ENCODE assay signal across 15 cellular contexts in genomic region chr16:54431041-54431996, GRCh38.
DNase-seq lines count a peak whose midpoint lies in the region; ATAC-seq and TF ChIP-seq lines count a peak whose summit lies in the region.
"Had no signal": no experiment of that assay in that cellular context is flagged by ENCODE, and none has a peak within 500 bp of the region (broad histone marks: within the 10 kb centered on the region; RNA-seq: fewer than 3 reads in every experiment).

No MANE protein-coding gene starts in this region.

- no peaks in the 10 kb centered on the region for H3K36me3 ChIP-seq in skeletal muscle satellite cell (ENCODE audit: insufficient read depth, low read length)
- H3K36me3 ChIP-seq: WERI-Rb-1 had no signal

- CTCF ChIA-PET in WTC11 (lab: Charles Lee), result no interaction called here

- H3K4me3 ChIP-seq in skeletal muscle satellite cell (ENCODE audit: low read length), result no peak overlapping the region

- H3K27me3 Mint-ChIP-seq in WTC11 (ENCODE audit: low read depth), result peaks cover 32% of the 10 kb centered on the region

- H3K9me3 ChIP-seq in skeletal muscle satellite cell (replicated peaks; ENCODE audit: low read length), result no peaks in the 10 kb centered on the region

- peaks cover 20% of the 10 kb centered on the region for H3K9me3 Mint-ChIP-seq in WTC11

- peaks cover 13% of the 10 kb centered on the region for H3K4me1 Mint-ChIP-seq in WTC11

- TF ChIP-seq CTCF in WTC11 (IDR thresholded peaks at IDR 0.05), result no peak

- DNase-seq in GM04504 (ENCODE audit: low read depth) (peak; percentile 28), fibroblast of peridontal ligament (ENCODE audit: extremely low read depth) (peak; percentile 82), WTC11 (ENCODE audit: low spot score) (no peak), retina (no peak)
- DNase-seq in activated naive CD4-positive, alpha-beta T cell treated with anti-CD3 and anti-CD28 coated beads, Interleukin-2, amount 50 U/mL, for 16 hours, result no peak
- DNase-seq: activated CD8-positive, alpha-beta memory T cell treated with anti-CD3 and anti-CD28 coated beads, Interleukin-2, amount 50 U/mL, for 4 hours; aorta; CD4-positive, CD25-positive, alpha-beta regulatory T cell; Kasumi-1; NCI-H226; stimulated activated CD4-positive, alpha-beta T cell treated with anti-CD3 and anti-CD28 coated beads, Interleukin-12 subunit alpha, Interleukin-12 subunit beta, amount 100 ng/mL, for 4 hours; WERI-Rb-1 had no signal

- H3K9ac ChIP-seq in skeletal muscle satellite cell (ENCODE audit: low read depth, low read length), result no peak overlapping the region

- no peak overlapping the region for H3K4me3 Mint-ChIP-seq in WTC11
- H3K4me3 Mint-ChIP-seq: CD4-positive, CD25-positive, alpha-beta regulatory T cell had no signal

- H3K27me3 ChIP-seq in skeletal muscle satellite cell (ENCODE audit: control insufficient read depth, insufficient read depth, low read length), result no peaks in the 10 kb centered on the region

- ATAC-seq in SK-N-SH treated with all-trans-retinoic acid at 6 μM for 48 hours (peak; percentile 84), WTC11 (no peak), GM21423 (IDR thresholded peaks at IDR 0.05; ENCODE audit: unreplicated experiment) (no peak)

- POLR2A ChIA-PET in WTC11 (lab: Charles Lee), result no interaction called here

- H3K4me1 ChIP-seq in skeletal muscle satellite cell (ENCODE audit: control insufficient read depth, insufficient read depth, low read length), result peaks cover 8% of the 10 kb centered on the region

- H3K36me3 Mint-ChIP-seq in WTC11, result peaks cover 3% of the 10 kb centered on the region; the same call in 1 of the 2 replicates
- H3K36me3 Mint-ChIP-seq: CD4-positive, CD25-positive, alpha-beta regulatory T cell had no signal

- no peak overlapping the region; the same call in 1 of the 2 replicates for H3K27ac Mint-ChIP-seq in WTC11
- H3K27ac Mint-ChIP-seq: CD4-positive, CD25-positive, alpha-beta regulatory T cell had no signal

- peak overlapping the region; percentile 27 for H3K4me2 ChIP-seq in skeletal muscle satellite cell (ENCODE audit: low read length)

TF ChIP-seq in SK-N-SH treated with all-trans-retinoic acid at 6 μM for 48 hours, 23 proteins besides CTCF, POLR2A, EP300 and RAD21 (continues in another document):
- TF ChIP-seq GLIS3 (CRISPR knock-in tag; IDR thresholded peaks at IDR 0.05) (no peak), ZC3H10 (CRISPR knock-in tag; IDR thresholded peaks at IDR 0.05) (no peak), RARB (CRISPR knock-in tag; IDR thresholded peaks at IDR 0.05) (no peak), ZNF565 (CRISPR knock-in tag; conservative IDR thresholded peaks at IDR 0.05; ENCODE audit: low read depth) (no peak), PPARA (CRISPR knock-in tag; IDR thresholded peaks at IDR 0.05; ENCODE audit: borderline replicate concordance) (no peak), ARNTL (CRISPR knock-in tag; IDR thresholded peaks at IDR 0.05; ENCODE audit: borderline replicate concordance, low read depth) (no peak), ZFP3 (CRISPR knock-in tag; IDR thresholded peaks at IDR 0.05) (no peak), TCF4 (CRISPR knock-in tag; IDR thresholded peaks at IDR 0.05; ENCODE audit: borderline replicate concordance) (no peak), CSDC2 (CRISPR knock-in tag; IDR thresholded peaks at IDR 0.05) (no peak), ESRRG (CRISPR knock-in tag; IDR thresholded peaks at IDR 0.05) (no peak), OSR1 (CRISPR knock-in tag; IDR thresholded peaks at IDR 0.05) (no peak), ZNF70 (CRISPR knock-in tag; IDR thresholded peaks at IDR 0.05) (no peak)
- TF ChIP-seq, protein P1, sequence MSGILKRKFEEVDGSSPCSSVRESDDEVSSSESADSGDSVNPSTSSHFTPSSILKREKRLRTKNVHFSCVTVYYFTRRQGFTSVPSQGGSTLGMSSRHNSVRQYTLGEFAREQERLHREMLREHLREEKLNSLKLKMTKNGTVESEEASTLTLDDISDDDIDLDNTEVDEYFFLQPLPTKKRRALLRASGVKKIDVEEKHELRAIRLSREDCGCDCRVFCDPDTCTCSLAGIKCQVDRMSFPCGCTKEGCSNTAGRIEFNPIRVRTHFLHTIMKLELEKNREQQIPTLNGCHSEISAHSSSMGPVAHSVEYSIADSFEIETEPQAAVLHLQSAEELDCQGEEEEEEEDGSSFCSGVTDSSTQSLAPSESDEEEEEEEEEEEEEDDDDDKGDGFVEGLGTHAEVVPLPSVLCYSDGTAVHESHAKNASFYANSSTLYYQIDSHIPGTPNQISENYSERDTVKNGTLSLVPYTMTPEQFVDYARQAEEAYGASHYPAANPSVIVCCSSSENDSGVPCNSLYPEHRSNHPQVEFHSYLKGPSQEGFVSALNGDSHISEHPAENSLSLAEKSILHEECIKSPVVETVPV (CRISPR knock-in tag; IDR thresholded peaks at IDR 0.05), result no peak
- TF ChIP-seq, protein P2, sequence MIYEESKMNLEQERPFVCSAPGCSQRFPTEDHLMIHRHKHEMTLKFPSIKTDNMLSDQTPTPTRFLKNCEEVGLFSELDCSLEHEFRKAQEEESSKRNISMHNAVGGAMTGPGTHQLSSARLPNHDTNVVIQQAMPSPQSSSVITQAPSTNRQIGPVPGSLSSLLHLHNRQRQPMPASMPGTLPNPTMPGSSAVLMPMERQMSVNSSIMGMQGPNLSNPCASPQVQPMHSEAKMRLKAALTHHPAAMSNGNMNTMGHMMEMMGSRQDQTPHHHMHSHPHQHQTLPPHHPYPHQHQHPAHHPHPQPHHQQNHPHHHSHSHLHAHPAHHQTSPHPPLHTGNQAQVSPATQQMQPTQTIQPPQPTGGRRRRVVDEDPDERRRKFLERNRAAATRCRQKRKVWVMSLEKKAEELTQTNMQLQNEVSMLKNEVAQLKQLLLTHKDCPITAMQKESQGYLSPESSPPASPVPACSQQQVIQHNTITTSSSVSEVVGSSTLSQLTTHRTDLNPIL (CRISPR knock-in tag; IDR thresholded peaks at IDR 0.05; ENCODE audit: low read depth), result no peak

TF ChIP-seq in WTC11, 78 proteins besides CTCF, POLR2A, EP300 and RAD21 (continues in another document):
- TF ChIP-seq PRRX2 (CRISPR knock-in tag; IDR thresholded peaks at IDR 0.05) (no peak), ELF4 (CRISPR knock-in tag; IDR thresholded peaks at IDR 0.05; ENCODE audit: low read depth) (no peak), NFE2L1 (CRISPR knock-in tag; IDR thresholded peaks at IDR 0.05) (no peak), NR1H2 (CRISPR knock-in tag; IDR thresholded peaks at IDR 0.05) (no peak), FOXP1 (CRISPR knock-in tag; IDR thresholded peaks at IDR 0.05; ENCODE audit: borderline replicate concordance) (no peak), ZNF396 (CRISPR knock-in tag; IDR thresholded peaks at IDR 0.05; ENCODE audit: borderline replicate concordance) (no peak), IRF2 (CRISPR knock-in tag; IDR thresholded peaks at IDR 0.05; ENCODE audit: borderline replicate concordance, low read depth) (no peak), PREB (CRISPR knock-in tag; IDR thresholded peaks at IDR 0.05; ENCODE audit: borderline replicate concordance) (no peak)
- TF ChIP-seq, protein P3, sequence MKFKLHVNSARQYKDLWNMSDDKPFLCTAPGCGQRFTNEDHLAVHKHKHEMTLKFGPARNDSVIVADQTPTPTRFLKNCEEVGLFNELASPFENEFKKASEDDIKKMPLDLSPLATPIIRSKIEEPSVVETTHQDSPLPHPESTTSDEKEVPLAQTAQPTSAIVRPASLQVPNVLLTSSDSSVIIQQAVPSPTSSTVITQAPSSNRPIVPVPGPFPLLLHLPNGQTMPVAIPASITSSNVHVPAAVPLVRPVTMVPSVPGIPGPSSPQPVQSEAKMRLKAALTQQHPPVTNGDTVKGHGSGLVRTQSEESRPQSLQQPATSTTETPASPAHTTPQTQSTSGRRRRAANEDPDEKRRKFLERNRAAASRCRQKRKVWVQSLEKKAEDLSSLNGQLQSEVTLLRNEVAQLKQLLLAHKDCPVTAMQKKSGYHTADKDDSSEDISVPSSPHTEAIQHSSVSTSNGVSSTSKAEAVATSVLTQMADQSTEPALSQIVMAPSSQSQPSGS (CRISPR knock-in tag; IDR thresholded peaks at IDR 0.05; ENCODE audit: borderline replicate concordance, low read depth), result no peak
- TF ChIP-seq, protein P4, sequence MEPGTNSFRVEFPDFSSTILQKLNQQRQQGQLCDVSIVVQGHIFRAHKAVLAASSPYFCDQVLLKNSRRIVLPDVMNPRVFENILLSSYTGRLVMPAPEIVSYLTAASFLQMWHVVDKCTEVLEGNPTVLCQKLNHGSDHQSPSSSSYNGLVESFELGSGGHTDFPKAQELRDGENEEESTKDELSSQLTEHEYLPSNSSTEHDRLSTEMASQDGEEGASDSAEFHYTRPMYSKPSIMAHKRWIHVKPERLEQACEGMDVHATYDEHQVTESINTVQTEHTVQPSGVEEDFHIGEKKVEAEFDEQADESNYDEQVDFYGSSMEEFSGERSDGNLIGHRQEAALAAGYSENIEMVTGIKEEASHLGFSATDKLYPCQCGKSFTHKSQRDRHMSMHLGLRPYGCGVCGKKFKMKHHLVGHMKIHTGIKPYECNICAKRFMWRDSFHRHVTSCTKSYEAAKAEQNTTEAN (CRISPR knock-in tag; IDR thresholded peaks at IDR 0.05), result no peak
- TF ChIP-seq, protein P5, sequence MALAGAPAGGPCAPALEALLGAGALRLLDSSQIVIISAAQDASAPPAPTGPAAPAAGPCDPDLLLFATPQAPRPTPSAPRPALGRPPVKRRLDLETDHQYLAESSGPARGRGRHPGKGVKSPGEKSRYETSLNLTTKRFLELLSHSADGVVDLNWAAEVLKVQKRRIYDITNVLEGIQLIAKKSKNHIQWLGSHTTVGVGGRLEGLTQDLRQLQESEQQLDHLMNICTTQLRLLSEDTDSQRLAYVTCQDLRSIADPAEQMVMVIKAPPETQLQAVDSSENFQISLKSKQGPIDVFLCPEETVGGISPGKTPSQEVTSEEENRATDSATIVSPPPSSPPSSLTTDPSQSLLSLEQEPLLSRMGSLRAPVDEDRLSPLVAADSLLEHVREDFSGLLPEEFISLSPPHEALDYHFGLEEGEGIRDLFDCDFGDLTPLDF (CRISPR knock-in tag; IDR thresholded peaks at IDR 0.05), result no peak
- TF ChIP-seq, protein P6, sequence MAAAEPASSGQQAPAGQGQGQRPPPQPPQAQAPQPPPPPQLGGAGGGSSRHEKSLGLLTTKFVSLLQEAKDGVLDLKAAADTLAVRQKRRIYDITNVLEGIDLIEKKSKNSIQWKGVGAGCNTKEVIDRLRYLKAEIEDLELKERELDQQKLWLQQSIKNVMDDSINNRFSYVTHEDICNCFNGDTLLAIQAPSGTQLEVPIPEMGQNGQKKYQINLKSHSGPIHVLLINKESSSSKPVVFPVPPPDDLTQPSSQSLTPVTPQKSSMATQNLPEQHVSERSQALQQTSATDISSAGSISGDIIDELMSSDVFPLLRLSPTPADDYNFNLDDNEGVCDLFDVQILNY (CRISPR knock-in tag; IDR thresholded peaks at IDR 0.05), result no peak

Comparison
In these comparisons a context has a peak if more than half of its experiments do, and no peak if none do; other contexts are left out.
1. DNase-seq: peak in GM04504 (single experiment) and fibroblast of peridontal ligament (single experiment); none in WTC11 (single experiment), activated naive CD4-positive, alpha-beta T cell treated with anti-CD3 and anti-CD28 coated beads, Interleukin-2, amount 50 U/mL, for 16 hours (single experiment) and retina (single experiment).